Comparison of ENCODE assay signal across 2 cellular contexts in the genomic region with DNA sequence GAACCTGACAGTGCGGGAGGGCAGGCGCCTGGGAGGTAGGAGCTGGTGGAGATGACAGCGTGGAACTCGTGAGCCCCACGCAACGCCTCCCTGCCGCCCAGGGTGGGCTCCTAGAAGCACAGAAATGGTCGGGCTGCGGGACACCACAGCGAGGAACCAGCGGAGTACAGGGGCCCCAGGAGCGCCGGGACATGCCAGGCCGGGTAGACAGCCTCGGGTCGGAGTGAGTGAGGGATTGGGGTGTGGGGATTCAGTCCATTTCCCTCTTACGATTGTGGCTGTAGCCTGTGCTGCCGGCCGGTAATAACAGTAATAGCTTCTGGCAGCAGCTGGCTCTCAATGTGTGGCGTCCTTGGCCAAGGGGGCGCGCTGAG.
TF ChIP-seq lines count a peak whose summit lies in the region.

No MANE protein-coding gene starts in this region.

TF ChIP-seq in GM23338, 12 proteins besides CTCF, POLR2A, EP300 and RAD21:
- TF ChIP-seq EZH2 (IDR thresholded peaks at IDR 0.05; ENCODE audit: low read depth, unreplicated experiment), result peak; percentile 36

TF ChIP-seq in H1, 55 proteins besides CTCF, POLR2A, EP300 and RAD21:
- TF ChIP-seq EZH2 (IDR thresholded peaks at IDR 0.05; ENCODE audit: low read depth, low read length, severe bottlenecking), result peak; percentile 75
- peak; percentile 79; the same call in 1 of the 2 replicates for TF ChIP-seq SUZ12 (IDR thresholded peaks at IDR 0.05; ENCODE audit: low read length)
